8 cellular contexts compared by ENCODE assay signal in the genomic region with DNA sequence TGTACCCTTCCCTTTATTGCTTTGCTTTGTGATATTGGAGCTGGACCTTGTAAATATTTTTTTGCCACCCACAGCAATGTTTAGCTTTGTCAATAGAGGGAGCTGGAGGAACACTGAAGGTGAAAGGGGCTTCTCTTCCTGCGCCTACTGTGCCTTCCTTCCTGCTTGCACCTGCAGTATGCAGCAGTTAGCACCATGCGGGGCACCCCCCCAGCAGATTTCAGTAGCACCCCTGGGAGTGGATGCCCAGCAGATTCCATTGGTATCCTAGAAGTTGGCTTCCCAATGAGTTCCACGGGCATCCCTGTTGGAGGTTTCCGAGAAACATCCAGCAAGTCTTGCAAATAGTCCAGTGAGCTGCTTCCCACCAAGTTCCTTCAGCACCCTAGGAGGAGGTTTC. TPM values are rescaled to one million over a fixed set of nuclear protein-coding genes. Genes with fewer than 3 reads are reported as not detected.
DNase-seq lines count a peak whose midpoint lies in the region; ATAC-seq and TF ChIP-seq lines count a peak whose summit lies in the region.

No MANE protein-coding gene starts in this region.

- no peaks in the 10 kb centered on the region for H3K36me3 Mint-ChIP-seq in brain

- H3K27ac ChIP-seq in HUES48 (ENCODE audit: low read depth, low read length) (peak overlapping the region; percentile 38), left lung (no peak overlapping the region), tibial nerve (peak overlapping the region in 1 of 4 donors; percentile 66), substantia nigra (ENCODE audit: low read depth, low read length, poor library complexity, severe bottlenecking) (no peak overlapping the region)

- peak; percentile 31 to 61 for TF ChIP-seq CTCF in brain (conservative IDR thresholded peaks at IDR 0.05)
- TF ChIP-seq CTCF in left lung (IDR thresholded peaks at IDR 0.05) = peak; percentile 43 to 75
- TF ChIP-seq CTCF in tibial nerve (IDR thresholded peaks at IDR 0.05) = peak; percentile 53 to 77 (median 72)

- TF ChIP-seq EP300 in tibial nerve (IDR thresholded peaks at IDR 0.05) = no peak

- intact Hi-C loops in left lung (cut with DNase I) = no loop called here

- ATAC-seq in left lung (peak; percentile 86), HG02885 (IDR thresholded peaks at IDR 0.05; ENCODE audit: poor library complexity, unreplicated experiment) (no peak)

- DNase-seq in COR-L47 (lab: John Stamatoyannopoulos, UW) (peak; percentile 21), SW480 (ENCODE audit: low spot score) (peak; percentile 74), left lung (no peak), tibial nerve (ENCODE audit: low spot score in 2 of 2) (peak in 1 of 2 donors; percentile 44), substantia nigra (lab: John Stamatoyannopoulos, UW) (no peak)

- H3K36me3 ChIP-seq in HUES48 (ENCODE audit: control insufficient read depth, insufficient read depth, low read length) = no peaks in the 10 kb centered on the region
- no peaks in the 10 kb centered on the region for H3K36me3 ChIP-seq in left lung
- H3K36me3 ChIP-seq in tibial nerve = no peaks in the 10 kb centered on the region

- no peak overlapping the region for H3K9ac ChIP-seq in HUES48 (ENCODE audit: low read depth, low read length)

- no peaks in the 10 kb centered on the region for H3K9me3 ChIP-seq in HUES48 (ENCODE audit: control insufficient read depth, insufficient read depth, low read length)
- H3K9me3 ChIP-seq in left lung = no peaks in the 10 kb centered on the region
- no peaks in the 10 kb centered on the region for H3K9me3 ChIP-seq in tibial nerve

- 35 to 57% methylated on average over 4 of the region's 4 CpGs for WGBS in tibial nerve, 2 donors

- no peak for TF ChIP-seq POLR2A in tibial nerve (IDR thresholded peaks at IDR 0.05)

- no peak overlapping the region for H3K4me3 Mint-ChIP-seq in brain

- H3K4me3 ChIP-seq in HUES48 (ENCODE audit: low read depth, low read length) (no peak overlapping the region), left lung (no peak overlapping the region), tibial nerve (no peak overlapping the region)

- peaks cover 0 to 3% (median 0%) of the 10 kb centered on the region in 5 experiments for H3K9me3 Mint-ChIP-seq in brain

- H3K27me3 ChIP-seq in HUES48 (ENCODE audit: control insufficient read depth, insufficient read depth, low read length) (no peaks in the 10 kb centered on the region), left lung (no peaks in the 10 kb centered on the region), tibial nerve (no peaks in the 10 kb centered on the region)

- H3K4me1 Mint-ChIP-seq in brain = peaks cover 10% of the 10 kb centered on the region

- H3K27ac Mint-ChIP-seq in brain = no peak overlapping the region

- H3K4me1 ChIP-seq in HUES48 (ENCODE audit: control insufficient read depth, insufficient read depth, low read length) = peaks cover 24% of the 10 kb centered on the region
- H3K4me1 ChIP-seq in left lung = peaks cover 33 to 42% of the 10 kb centered on the region in 2 donors
- peaks cover 0 to 51% (median 10%) of the 10 kb centered on the region in 4 donors for H3K4me1 ChIP-seq in tibial nerve

- H3K27me3 Mint-ChIP-seq in brain = peaks cover 34% of the 10 kb centered on the region

RNA-seq across cellular contexts. Expression of a gene that starts 25.6 kb away (rescaled TPM):
- 28.7 TPM for polyA plus RNA-seq in brain (ENCODE audit: insufficient read depth, low read depth, low replicate concordance)
- total RNA-seq in left lung = 1,000 to 10,000 TPM; 1,069 to 1,250 TPM
- total RNA-seq in tibial nerve = 100 to 1,000 TPM; 108 to 230 (median 192) TPM

RNA-seq across cellular contexts. Expression of a gene that starts 58.7 kb away (rescaled TPM):
- 5.0 TPM for polyA plus RNA-seq in brain (ENCODE audit: insufficient read depth, low read depth, low replicate concordance)
- total RNA-seq in left lung = 10 to 100 TPM; 10.6 to 13.7 TPM
- 10 to 100 TPM; 17.7 to 48.6 (median 32.3) TPM for total RNA-seq in tibial nerve

Comparison
In these comparisons a context has a peak if more than half of its experiments do, and no peak if none do; other contexts are left out.
1. DNase-seq: peak in COR-L47 (single experiment) and SW480 (single experiment); none in left lung (0 of 2) and substantia nigra (0 of 49).
2. RNA of a gene that starts 25.6 kb away (total RNA-seq): 1,069 to 1,250 TPM in left lung; 108 to 230 TPM in tibial nerve; every median in the first group is over 4 times any median in the second.
3. Peak in every context shown above with its lines, with median percentiles within 50 percentile points of each other: CTCF ChIP-seq.